ENCODE assay signal across 14 cellular contexts in the genomic region with DNA sequence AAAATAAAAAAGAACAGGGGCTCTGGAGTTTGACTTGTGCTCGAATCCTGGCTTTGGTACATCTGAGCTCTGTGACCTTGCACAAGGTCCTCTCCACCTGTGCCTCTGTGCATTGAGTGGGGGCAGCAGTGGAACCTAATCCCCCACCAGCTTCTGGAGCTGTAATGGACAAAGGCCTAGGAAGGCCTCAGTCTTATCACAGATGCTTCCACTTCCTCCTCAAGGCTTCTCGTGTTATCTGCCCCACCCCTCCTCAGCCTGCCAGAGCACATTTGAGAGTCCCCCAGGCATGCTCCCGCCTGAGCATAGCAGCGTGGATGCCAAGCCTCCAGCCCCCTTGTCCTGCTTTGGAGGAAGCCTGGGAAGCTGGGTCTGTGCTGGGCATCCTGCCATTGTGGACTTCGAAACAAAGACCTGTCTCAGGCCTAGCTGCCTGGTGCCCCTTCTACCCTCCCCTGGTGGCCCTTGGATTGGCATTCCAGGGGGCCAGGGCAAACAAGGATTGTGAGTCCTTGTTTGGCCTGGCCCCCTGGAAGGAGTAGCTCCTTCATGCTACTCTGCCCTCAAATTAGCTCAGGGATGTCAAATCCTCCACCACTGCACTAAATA. TPM values are rescaled to one million over a fixed set of nuclear protein-coding genes. Genes with fewer than 3 reads are reported as not detected.
DNase-seq lines count a peak whose midpoint lies in the region; ATAC-seq and TF ChIP-seq lines count a peak whose summit lies in the region.
"Had no signal": no experiment of that assay in that cellular context is flagged by ENCODE, and none has a peak within 500 bp of the region (broad histone marks: within the 10 kb centered on the region; RNA-seq: fewer than 3 reads in every experiment).

No MANE protein-coding gene starts in this region.

- ATAC-seq in left lung (peak; percentile 27), HG02970 (IDR thresholded peaks at IDR 0.05; ENCODE audit: low FRiP score, unreplicated experiment) (no peak), HG03354 (IDR thresholded peaks at IDR 0.05; ENCODE audit: poor library complexity, severe bottlenecking, unreplicated experiment) (no peak)

- no peak overlapping the region for H3K27ac ChIP-seq in left lung
- H3K27ac ChIP-seq: colonic mucosa, spleen, thoracic aorta had no signal

- no peaks in the 10 kb centered on the region for H3K36me3 ChIP-seq in left lung
- H3K36me3 ChIP-seq: colonic mucosa, thoracic aorta had no signal

- DNase-seq in Ammon's horn (ENCODE audit: low spot score) (peak; percentile 87), ELF-1 (ENCODE audit: low read depth, low spot score) (peak; percentile 25), astrocyte of the hippocampus (ENCODE audit: low read depth, low spot score) (peak; percentile 68), left lung (no peak), kidney tubule cell (ENCODE audit: low spot score) (no peak)
- DNase-seq in NK-92 treated with Interleukin-12 subunit alpha and Interleukin-12 subunit beta, amount 100 ng/mL, for 24 hours (lab: John Stamatoyannopoulos, UW): no peak
- DNase-seq: activated B cell treated with CpG ODN at 0.5 μM for 24 hours, activated T-cell treated with anti-CD3 and anti-CD28 coated beads for 4 hours, colonic mucosa, SK-N-SH, spleen had no signal

- no peaks in the 10 kb centered on the region for H3K9me3 ChIP-seq in left lung
- H3K9me3 ChIP-seq: colonic mucosa, SK-N-SH, spleen, thoracic aorta had no signal

- no peak overlapping the region for H3K4me3 ChIP-seq in left lung
- H3K4me3 ChIP-seq: colonic mucosa, spleen, thoracic aorta had no signal

- intact Hi-C loops in left lung (cut with DNase I): no loop called here

- no peaks in the 10 kb centered on the region for H3K27me3 ChIP-seq in left lung
- H3K27me3 ChIP-seq: colonic mucosa, spleen had no signal

- H3K4me1 ChIP-seq in left lung: peaks cover 3 to 14% of the 10 kb centered on the region in 2 donors

- TF ChIP-seq CTCF in left lung (IDR thresholded peaks at IDR 0.05): no peak

RNA-seq across cellular contexts. Expression of a gene that starts 15.0 kb away (rescaled TPM):
- 1 to 10 TPM; 3.1 to 3.8 TPM for total RNA-seq in left lung

RNA-seq across cellular contexts. Expression of a gene that starts 17.1 kb away (rescaled TPM):
- 10 to 100 TPM; 16.2 to 23.9 TPM for total RNA-seq in left lung

RNA-seq across cellular contexts. Expression of a gene that starts 43.6 kb away (rescaled TPM):
- 10 to 100 TPM; 48.0 to 57.6 TPM for total RNA-seq in left lung
- total RNA-seq: activated B cell treated with CpG ODN at 0.5 μM for 24 hours had no signal

RNA-seq across cellular contexts. Expression of a gene that starts 44.1 kb away (rescaled TPM):
- total RNA-seq in left lung: 1 to 10 TPM; 4.0 to 4.2 TPM

RNA-seq across cellular contexts. Expression of a gene that starts 58.9 kb away (rescaled TPM):
- total RNA-seq in left lung: 10 to 100 TPM; 45.2 to 67.7 TPM

Comparison
In these comparisons a context has a peak if more than half of its experiments do, and no peak if none do; other contexts are left out.
1. DNase-seq: peak in Ammon's horn (single experiment), ELF-1 (single experiment) and astrocyte of the hippocampus (single experiment); none in left lung (0 of 2), kidney tubule cell (single experiment) and NK-92 treated with Interleukin-12 subunit alpha and Interleukin-12 subunit beta, amount 100 ng/mL, for 24 hours (single experiment).